ENCODE assay signal across 13 cellular contexts in genomic region chr11:9219572-9219971, GRCh38. TPM values are rescaled to one million over a fixed set of nuclear protein-coding genes. Genes with fewer than 3 reads are reported as not detected.
A peak's percentile ranks its signal among the peaks of the same experiment; 100 is the strongest.
DNase-seq lines count a peak whose midpoint lies in the region; ATAC-seq and TF ChIP-seq lines count a peak whose summit lies in the region.
"Had no signal": no experiment of that assay in that cellular context is flagged by ENCODE, and none has a peak within 500 bp of the region (broad histone marks: within the 10 kb centered on the region; RNA-seq: fewer than 3 reads in every experiment).

No MANE protein-coding gene starts in this region.

- POLR2A ChIA-PET in activated CD8-positive, alpha-beta T cell treated with anti-CD3 and anti-CD28 coated beads for 36 hours (lab: Charles Lee): interaction anchor here (0.7 kb wide), 1 partner anchor 8 kb away, joined by 3 read pairs; no protein-coding TSS in a partner anchor
- POLR2A ChIA-PET in activated CD4-positive, alpha-beta T cell treated with anti-CD3 and anti-CD28 coated beads for 36 hours (lab: Charles Lee): no interaction called here

- CTCF ChIA-PET in activated CD8-positive, alpha-beta T cell treated with anti-CD3 and anti-CD28 coated beads for 36 hours (lab: Charles Lee): no interaction called here
- CTCF ChIA-PET in activated CD4-positive, alpha-beta T cell treated with anti-CD3 and anti-CD28 coated beads for 36 hours (lab: Charles Lee): no interaction called here

- peaks cover 28% of the 10 kb centered on the region for H3K4me1 Mint-ChIP-seq in activated CD8-positive, alpha-beta T cell treated with anti-CD3 and anti-CD28 coated beads for 36 hours (ENCODE audit: low read depth)
- peaks cover 27% of the 10 kb centered on the region for H3K4me1 Mint-ChIP-seq in activated CD4-positive, alpha-beta T cell treated with anti-CD3 and anti-CD28 coated beads for 36 hours

- H3K27me3 ChIP-seq in brain microvascular endothelial cell (replicated peaks): no peaks in the 10 kb centered on the region
- H3K27me3 ChIP-seq in tibial artery: no peaks in the 10 kb centered on the region
- H3K27me3 ChIP-seq: neural progenitor cell had no signal

- no peak overlapping the region for H3K4me3 Mint-ChIP-seq in activated CD8-positive, alpha-beta T cell treated with anti-CD3 and anti-CD28 coated beads for 36 hours
- no peak overlapping the region for H3K4me3 Mint-ChIP-seq in activated CD4-positive, alpha-beta T cell treated with anti-CD3 and anti-CD28 coated beads for 36 hours
- H3K4me3 Mint-ChIP-seq: neural progenitor cell had no signal

- H3K36me3 ChIP-seq in brain microvascular endothelial cell (replicated peaks) (no peaks in the 10 kb centered on the region), tibial artery (no peaks in the 10 kb centered on the region)
- H3K36me3 ChIP-seq: neural progenitor cell had no signal

- in situ Hi-C loops in brain microvascular endothelial cell (cut with HindIII; ENCODE audit: low pct_ligation_motif_present, low sequenced_read_pairs): no loop called here

- TF ChIP-seq CTCF in brain microvascular endothelial cell (IDR thresholded peaks at IDR 0.05; ENCODE audit: low read depth, low read length, missing control alignments): no peak
- TF ChIP-seq CTCF in tibial artery (IDR thresholded peaks at IDR 0.05): no peak
- no peak for TF ChIP-seq CTCF in activated CD8-positive, alpha-beta T cell treated with anti-CD3 and anti-CD28 coated beads for 36 hours (IDR thresholded peaks at IDR 0.05)

- intact Hi-C loops in left ventricle myocardium superior (cut with micrococcal nuclease) (no loop called here), tibial artery (cut with DNase I; ENCODE audit: low total_unique reads) (no loop called here)
- intact Hi-C loops in activated CD8-positive, alpha-beta T cell treated with anti-CD3 and anti-CD28 coated beads for 36 hours (cut with micrococcal nuclease): no loop called here
- intact Hi-C loops in activated CD4-positive, alpha-beta T cell treated with anti-CD3 and anti-CD28 coated beads for 36 hours (cut with DNase I, micrococcal nuclease): no loop called here

- DNase-seq in NCI-H82 (lab: John Stamatoyannopoulos, UW) (peak; percentile 28), NCI-H82 treated with DMSO at 0.1 percent for 48 hours (lab: John Stamatoyannopoulos, UW; ENCODE audit: unreplicated experiment) (no peak), brain microvascular endothelial cell (peak; percentile 32), left ventricle myocardium superior (no peak), tibial artery (peak in 1 of 2 donors; percentile 25), COLO829 (ENCODE audit: low spot score) (no peak)
- DNase-seq in activated CD8-positive, alpha-beta T cell treated with anti-CD3 and anti-CD28 coated beads for 36 hours: no peak
- DNase-seq in activated CD4-positive, alpha-beta T cell treated with anti-CD3 and anti-CD28 coated beads for 36 hours: no peak
- DNase-seq: activated CD8-positive, alpha-beta memory T cell treated with anti-CD3 and anti-CD28 coated beads, Interleukin-2, amount 50 U/mL, for 4 hours; cortex of kidney; Karpas-422; NCI-H526 treated with DMSO at 0.1 percent for 48 hours had no signal

- no peaks in the 10 kb centered on the region for H3K36me3 Mint-ChIP-seq in activated CD8-positive, alpha-beta T cell treated with anti-CD3 and anti-CD28 coated beads for 36 hours (ENCODE audit: low read depth)
- no peaks in the 10 kb centered on the region for H3K36me3 Mint-ChIP-seq in activated CD4-positive, alpha-beta T cell treated with anti-CD3 and anti-CD28 coated beads for 36 hours (ENCODE audit: low read depth)

- peak; percentile 62 for ATAC-seq in left ventricle myocardium superior
- no peak for ATAC-seq in activated CD8-positive, alpha-beta T cell treated with anti-CD3 and anti-CD28 coated beads for 36 hours
- no peak for ATAC-seq in activated CD4-positive, alpha-beta T cell treated with anti-CD3 and anti-CD28 coated beads for 36 hours

- H3K4me1 ChIP-seq in tibial artery: peaks cover 0 to 32% (median 7%) of the 10 kb centered on the region in 4 donors

- H3K27ac Mint-ChIP-seq in activated CD8-positive, alpha-beta T cell treated with anti-CD3 and anti-CD28 coated beads for 36 hours: no peak overlapping the region
- H3K27ac Mint-ChIP-seq in activated CD4-positive, alpha-beta T cell treated with anti-CD3 and anti-CD28 coated beads for 36 hours: no peak overlapping the region
- H3K27ac Mint-ChIP-seq: neural progenitor cell had no signal

- H3K4me3 ChIP-seq in brain microvascular endothelial cell (ENCODE audit: low read depth, low read length) (no peak overlapping the region), tibial artery (no peak overlapping the region)
- H3K4me3 ChIP-seq: neural progenitor cell had no signal

- no peaks in the 10 kb centered on the region for H3K27me3 Mint-ChIP-seq in activated CD8-positive, alpha-beta T cell treated with anti-CD3 and anti-CD28 coated beads for 36 hours
- no peaks in the 10 kb centered on the region for H3K27me3 Mint-ChIP-seq in activated CD4-positive, alpha-beta T cell treated with anti-CD3 and anti-CD28 coated beads for 36 hours

- H3K9me3 Mint-ChIP-seq in activated CD8-positive, alpha-beta T cell treated with anti-CD3 and anti-CD28 coated beads for 36 hours: no peaks in the 10 kb centered on the region
- no peaks in the 10 kb centered on the region for H3K9me3 Mint-ChIP-seq in activated CD4-positive, alpha-beta T cell treated with anti-CD3 and anti-CD28 coated beads for 36 hours (ENCODE audit: low read depth)

- no peaks in the 10 kb centered on the region for H3K9me3 ChIP-seq in tibial artery

- peak overlapping the region; percentile 51 for H3K27ac ChIP-seq in brain microvascular endothelial cell
- peak overlapping the region; percentile 27 to 39 for H3K27ac ChIP-seq in tibial artery
- H3K27ac ChIP-seq: neural progenitor cell had no signal

RNA-seq across cellular contexts. Expression of gene DENND5A, which starts 45.6 kb away (rescaled TPM):
- 121 TPM for total RNA-seq in left ventricle myocardium superior
- 10 to 100 TPM; 40.6 to 44.3 TPM for total RNA-seq in activated CD8-positive, alpha-beta T cell treated with anti-CD3 and anti-CD28 coated beads for 36 hours
- 10 to 100 TPM; 43.6 to 62.6 TPM for total RNA-seq in activated CD4-positive, alpha-beta T cell treated with anti-CD3 and anti-CD28 coated beads for 36 hours

Comparison
In these comparisons a context has a peak if more than half of its experiments do, and no peak if none do; other contexts are left out.
1. DNase-seq: peak in NCI-H82 (single experiment) and brain microvascular endothelial cell (single experiment); none in NCI-H82 treated with DMSO at 0.1 percent for 48 hours (single experiment), left ventricle myocardium superior (single experiment), COLO829 (single experiment), activated CD8-positive, alpha-beta T cell treated with anti-CD3 and anti-CD28 coated beads for 36 hours (single experiment) and activated CD4-positive, alpha-beta T cell treated with anti-CD3 and anti-CD28 coated beads for 36 hours (single experiment).